In the genomic region with DNA sequence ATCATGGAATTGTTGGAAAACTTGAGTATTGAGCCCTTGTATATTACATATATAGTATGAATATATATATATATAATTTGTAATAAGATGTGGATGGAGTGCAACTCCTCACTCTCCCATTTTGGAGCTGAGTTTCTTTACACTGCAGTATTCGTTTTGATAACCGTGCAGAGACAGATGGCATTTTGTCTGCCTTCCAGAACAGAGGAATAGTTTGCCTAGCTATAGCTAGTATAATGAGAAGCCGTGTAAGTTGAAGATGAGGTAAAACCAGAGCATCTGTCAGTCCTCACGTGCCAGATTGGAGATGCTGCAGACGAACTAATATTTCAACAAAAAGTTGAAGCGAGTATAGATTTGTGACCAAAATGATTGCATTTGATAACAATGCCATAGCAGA, we compare ENCODE assay signal across 16 cellular contexts.
DNase-seq lines count a peak whose midpoint lies in the region.
"Had no signal": no experiment of that assay in that cellular context is flagged by ENCODE, and none has a peak within 500 bp of the region (broad histone marks: within the 10 kb centered on the region; RNA-seq: fewer than 3 reads in every experiment).

No MANE protein-coding gene starts in this region.

- in situ Hi-C loops in GM23248 (cut with MboI) (no loop called here), ACHN (cut with HindIII; ENCODE audit: low pct_ligation_motif_present, low pct_unique_long_range_greater_than_20kb, low sequenced_read_pairs) (no loop called here)

- H3K27ac ChIP-seq in GM23248, result no peak overlapping the region
- H3K27ac ChIP-seq: C4-2B had no signal

- H3K9me2 ChIP-seq in GM23248 (ENCODE audit: insufficient read depth), result no peaks in the 10 kb centered on the region

- H3K36me3 ChIP-seq in GM23248 (ENCODE audit: low read depth), result no peaks in the 10 kb centered on the region

- no peak overlapping the region for H2AFZ ChIP-seq in GM23248
- H2AFZ ChIP-seq: GM23338 had no signal

- H4K20me1 ChIP-seq in GM23248 (ENCODE audit: insufficient read depth), result no peaks in the 10 kb centered on the region

- no peaks in the 10 kb centered on the region for H3F3A ChIP-seq in GM23248 (ENCODE audit: insufficient read depth)

- no peaks in the 10 kb centered on the region for H3K27me3 ChIP-seq in GM23248 (replicated peaks; ENCODE audit: insufficient read depth)

- H3K79me2 ChIP-seq in GM23248 (ENCODE audit: insufficient read depth), result no peaks in the 10 kb centered on the region

- no peak overlapping the region for H3K9ac ChIP-seq in GM23248

- H3K4me2 ChIP-seq in GM23248 (ENCODE audit: unreplicated experiment), result no peak overlapping the region
- H3K4me2 ChIP-seq: GM23338 had no signal

- H3K9me3 ChIP-seq in GM23248 (ENCODE audit: low read depth), result no peaks in the 10 kb centered on the region
- H3K9me3 ChIP-seq: Caco-2 had no signal

- DNase-seq in DMS 273 (lab: John Stamatoyannopoulos, UW; ENCODE audit: unreplicated experiment), result peak; percentile 64
- DNase-seq in NCI-H1694 (lab: John Stamatoyannopoulos, UW), result peak; percentile 95
- peak; percentile 1 for DNase-seq in NCI-H446 treated with DMSO at 0.1 percent for 48 hours (lab: John Stamatoyannopoulos, UW)
- DNase-seq in cerebellar cortex (ENCODE audit: low spot score), result peak; percentile 51
- DNase-seq in GM23248, result no peak
- DNase-seq in stimulated activated CD8-positive, alpha-beta memory T cell treated with anti-CD3 and anti-CD28 coated beads, Interleukin-4, amount 100 ng/mL, for 48 hours, result no peak
- no peak for DNase-seq in ACHN
- DNase-seq: Caco-2; CD4-positive, alpha-beta T cell; DMS53; DND-41; EL; HCEC 1CT; KBM-7 had no signal

- H3K4me1 ChIP-seq in GM23248 (ENCODE audit: insufficient read depth), result no peaks in the 10 kb centered on the region
- H3K4me1 ChIP-seq: Caco-2 had no signal

- no peak overlapping the region for H3K4me3 ChIP-seq in GM23248
- H3K4me3 ChIP-seq: GM23338 had no signal

- WGBS in GM23248 (ENCODE audit: low coverage in 1 of 2, low lambda C conversion rate in 2 of 2, missing lambda C conversion rate in 2 of 2), 2 experiments, result 3 to 5% methylated on average over 6 of the region's 6 CpGs

Comparison
In these comparisons a context has a peak if more than half of its experiments do, and no peak if none do; other contexts are left out.
1. DNase-seq: peak in DMS 273 (single experiment), NCI-H1694 (single experiment), NCI-H446 treated with DMSO at 0.1 percent for 48 hours (single experiment) and cerebellar cortex (single experiment); none in GM23248 (single experiment), stimulated activated CD8-positive, alpha-beta memory T cell treated with anti-CD3 and anti-CD28 coated beads, Interleukin-4, amount 100 ng/mL, for 48 hours (single experiment) and ACHN (single experiment).